ENCODE assay signal across 13 cellular contexts in the genomic region with DNA sequence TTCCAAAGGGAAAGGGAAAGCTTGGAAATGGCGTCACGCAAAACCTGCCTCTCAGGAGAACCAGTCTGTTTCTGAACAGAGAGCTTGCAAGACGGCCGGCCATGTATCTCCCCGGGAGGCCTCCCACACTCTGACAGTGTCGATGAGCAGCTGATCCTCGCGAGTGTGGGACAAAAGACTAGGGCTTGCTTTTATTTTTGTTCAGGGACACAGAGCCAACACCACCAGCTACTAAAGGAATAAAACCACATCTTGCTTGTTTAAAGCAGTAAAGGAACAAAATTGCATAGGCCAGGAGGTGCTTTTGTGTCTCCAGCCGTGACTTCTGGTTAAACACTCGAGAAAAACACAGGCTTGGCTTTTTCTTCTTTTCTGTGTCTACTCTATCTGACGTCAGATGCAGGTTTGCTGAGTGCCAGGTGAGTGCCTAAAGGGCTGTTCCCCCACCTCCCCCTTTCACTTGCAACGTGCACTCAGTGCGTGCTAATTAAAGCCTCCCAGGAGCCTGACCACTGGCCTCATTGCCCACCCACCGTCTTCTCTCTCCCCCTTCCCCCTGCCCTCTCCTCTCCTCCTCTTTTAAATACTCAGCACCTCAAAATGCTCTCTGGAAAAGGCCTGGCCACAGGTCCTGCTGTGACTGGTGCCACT. TPM values are rescaled to one million over a fixed set of nuclear protein-coding genes. Genes with fewer than 3 reads are reported as not detected.
DNase-seq lines count a peak whose midpoint lies in the region; ATAC-seq and TF ChIP-seq lines count a peak whose summit lies in the region.
"Had no signal": no experiment of that assay in that cellular context is flagged by ENCODE, and none has a peak within 500 bp of the region (broad histone marks: within the 10 kb centered on the region; RNA-seq: fewer than 3 reads in every experiment).

No MANE protein-coding gene starts in this region.

- peaks cover 51% of the 10 kb centered on the region for H3K4me1 ChIP-seq in BLaER1
- peaks cover 21% of the 10 kb centered on the region for H3K4me1 ChIP-seq in adipocyte (ENCODE audit: control insufficient read depth, insufficient read depth, low read length)
- peaks cover 3% of the 10 kb centered on the region for H3K4me1 ChIP-seq in mucosa of descending colon (ENCODE audit: low read depth)
- H3K4me1 ChIP-seq: parathyroid adenoma had no signal

- peaks cover 14% of the 10 kb centered on the region for H3K27me3 Mint-ChIP-seq in activated naive CD8-positive, alpha-beta T cell treated with anti-CD3 and anti-CD28 coated beads, Interleukin-2, amount 50 U/mL, for 24 hours

- intact Hi-C loops in mucosa of descending colon (cut with DNase I, micrococcal nuclease), result no loop called here

- H3K4me1 Mint-ChIP-seq in activated naive CD8-positive, alpha-beta T cell treated with anti-CD3 and anti-CD28 coated beads, Interleukin-2, amount 50 U/mL, for 24 hours, result no peaks in the 10 kb centered on the region

- no peaks in the 10 kb centered on the region for H3K27me3 ChIP-seq in BLaER1
- H3K27me3 ChIP-seq in adipocyte (replicated peaks; ENCODE audit: control insufficient read depth, insufficient read depth, low read length), result peaks cover 4% of the 10 kb centered on the region

- H3K9me3 Mint-ChIP-seq in activated naive CD8-positive, alpha-beta T cell treated with anti-CD3 and anti-CD28 coated beads, Interleukin-2, amount 50 U/mL, for 24 hours, result peaks cover 12% of the 10 kb centered on the region

- TF ChIP-seq CTCF in mucosa of descending colon (IDR thresholded peaks at IDR 0.05), result no peak

- 0 out of 2 replicates have a peak overlapping the region, but pooled peaks have one; percentile 5 for H3K27ac ChIP-seq in BLaER1
- H3K27ac ChIP-seq: parathyroid adenoma, thoracic aorta had no signal

- H3K4me3 Mint-ChIP-seq in activated naive CD8-positive, alpha-beta T cell treated with anti-CD3 and anti-CD28 coated beads, Interleukin-2, amount 50 U/mL, for 24 hours, result no peak overlapping the region
- H3K4me3 Mint-ChIP-seq: activated T-cell treated with anti-CD3 and anti-CD28 coated beads, Interleukin-2, amount 50 U/mL, for 72 hours had no signal

- H3K36me3 Mint-ChIP-seq in activated naive CD8-positive, alpha-beta T cell treated with anti-CD3 and anti-CD28 coated beads, Interleukin-2, amount 50 U/mL, for 24 hours (ENCODE audit: low read depth), result no peaks in the 10 kb centered on the region

- peak overlapping the region; percentile 50 for H3K4me2 ChIP-seq in BLaER1

- no peak for ATAC-seq in mucosa of descending colon
- ATAC-seq in activated naive CD8-positive, alpha-beta T cell treated with anti-CD3 and anti-CD28 coated beads, Interleukin-2, amount 50 U/mL, for 24 hours, result no peak
- ATAC-seq in GM21825 (IDR thresholded peaks at IDR 0.05; ENCODE audit: unreplicated experiment), result no peak
- ATAC-seq: activated T-cell treated with anti-CD3 and anti-CD28 coated beads, Interleukin-2, amount 50 U/mL, for 72 hours had no signal

- H3K9me3 ChIP-seq in BLaER1, result peaks cover 26% of the 10 kb centered on the region
- peaks cover 21% of the 10 kb centered on the region for H3K9me3 ChIP-seq in adipocyte (ENCODE audit: control insufficient read depth, low read length)
- peaks cover 4% of the 10 kb centered on the region for H3K9me3 ChIP-seq in mucosa of descending colon

- H3K4me3 ChIP-seq in BLaER1 (no peak overlapping the region), adipocyte (ENCODE audit: low read length) (peak overlapping the region; percentile 42), mucosa of descending colon (no peak overlapping the region)
- H3K4me3 ChIP-seq: thoracic aorta had no signal

- no peaks in the 10 kb centered on the region for H4K20me1 ChIP-seq in BLaER1

- no peak overlapping the region for H3K27ac Mint-ChIP-seq in activated naive CD8-positive, alpha-beta T cell treated with anti-CD3 and anti-CD28 coated beads, Interleukin-2, amount 50 U/mL, for 24 hours
- H3K27ac Mint-ChIP-seq: activated T-cell treated with anti-CD3 and anti-CD28 coated beads, Interleukin-2, amount 50 U/mL, for 72 hours had no signal

- H3K36me3 ChIP-seq in BLaER1 (peaks cover 33% of the 10 kb centered on the region), adipocyte (ENCODE audit: control insufficient read depth, insufficient read depth, low read length, severe bottlenecking) (no peaks in the 10 kb centered on the region), mucosa of descending colon (ENCODE audit: low read depth) (no peaks in the 10 kb centered on the region)
- H3K36me3 ChIP-seq: thoracic aorta had no signal

- H3K9ac ChIP-seq in BLaER1 (no peak overlapping the region), adipocyte (ENCODE audit: low read length) (peak overlapping the region; percentile 43)
- H3K9ac ChIP-seq: parathyroid adenoma had no signal

- DNase-seq in NCI-H1092 (lab: John Stamatoyannopoulos, UW) (peak; percentile 54), adipocyte (ENCODE audit: low read depth) (no peak), myocyte (ENCODE audit: low read depth) (peak; percentile 17), mucosa of descending colon (no peak), ureter (ENCODE audit: low spot score) (no peak)
- no peak for DNase-seq in activated naive CD8-positive, alpha-beta T cell treated with anti-CD3 and anti-CD28 coated beads, Interleukin-2, amount 50 U/mL, for 24 hours
- DNase-seq: activated T-cell treated with anti-CD3 and anti-CD28 coated beads, Interleukin-2, amount 50 U/mL, for 72 hours; T1000 had no signal

RNA-seq across cellular contexts. Expression of a gene that starts 41.7 kb away (rescaled TPM):
- total RNA-seq in myocyte (not detected in 2 replicates), mucosa of descending colon (10 to 100 TPM in 1 of 3 donors, 1 to 10 TPM in 2; 2.1 to 17.9 (median 2.7) TPM), ureter (3.8 TPM)
- polyA plus RNA-seq in myocyte (2012), result not detected

RNA-seq across cellular contexts. Expression of a gene that starts 43.0 kb away (rescaled TPM):
- total RNA-seq in myocyte, result not detected in 2 replicates
- polyA plus RNA-seq in myocyte (2012), result not detected
- total RNA-seq in mucosa of descending colon, result not detected
- total RNA-seq in ureter, result not detected
- total RNA-seq: activated T-cell treated with anti-CD3 and anti-CD28 coated beads, Interleukin-2, amount 50 U/mL, for 72 hours; mesenteric fat pad; thoracic aorta had no signal

RNA-seq across cellular contexts. Expression of a gene that starts 54.3 kb away (rescaled TPM):
- total RNA-seq in myocyte, result not detected in 2 replicates
- not detected for polyA plus RNA-seq in myocyte (2012)
- total RNA-seq in mucosa of descending colon, result not detected
- total RNA-seq in ureter, result not detected
- total RNA-seq: activated T-cell treated with anti-CD3 and anti-CD28 coated beads, Interleukin-2, amount 50 U/mL, for 72 hours; mesenteric fat pad; thoracic aorta had no signal

Comparison
In these comparisons a context has a peak if more than half of its experiments do, and no peak if none do; other contexts are left out.
1. DNase-seq: peak in NCI-H1092 (single experiment) and myocyte (single experiment); none in adipocyte (single experiment), mucosa of descending colon (0 of 3), activated naive CD8-positive, alpha-beta T cell treated with anti-CD3 and anti-CD28 coated beads, Interleukin-2, amount 50 U/mL, for 24 hours (single experiment) and ureter (single experiment).